9 cellular contexts compared by ENCODE assay signal in the genomic region with DNA sequence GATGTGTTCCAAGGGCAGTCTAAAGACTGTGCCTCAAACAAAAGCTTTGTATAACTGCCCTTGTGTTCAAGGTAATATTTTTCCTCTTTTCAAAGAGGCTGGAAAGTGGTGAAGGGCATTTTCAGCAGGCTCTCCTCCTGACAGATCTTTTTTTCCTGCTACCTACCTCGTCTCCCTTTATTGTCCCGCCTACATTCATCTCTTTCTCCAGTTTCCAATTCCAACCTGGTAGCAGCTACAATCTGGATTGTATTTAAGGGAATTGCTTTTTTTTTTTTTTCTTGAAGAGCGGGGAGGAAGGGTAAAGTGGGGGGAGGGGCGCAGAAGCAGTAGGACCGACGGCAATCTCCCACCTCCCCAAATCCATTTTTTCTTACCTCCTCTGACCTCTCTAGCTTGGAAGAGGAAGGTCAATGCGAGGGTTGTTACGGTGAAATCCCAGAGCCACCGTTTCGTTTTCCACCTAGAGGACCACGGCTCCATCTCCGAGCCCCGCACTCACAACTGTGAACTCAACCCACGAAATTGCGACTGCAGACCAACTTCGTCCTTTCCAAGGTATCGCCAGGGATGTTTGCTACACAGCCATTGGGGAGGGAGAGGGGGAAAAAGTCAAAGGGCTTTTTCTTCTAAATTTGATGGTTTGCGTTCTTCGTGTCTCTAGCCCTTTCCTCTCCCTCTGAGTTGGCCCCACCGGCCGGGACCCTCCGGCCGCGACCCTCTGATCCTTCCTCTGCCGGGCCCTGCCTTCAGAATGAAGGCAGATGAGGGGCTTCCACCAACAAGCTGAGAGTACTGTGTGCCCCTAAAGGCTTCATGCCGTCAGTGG. TPM values are rescaled to one million over a fixed set of nuclear protein-coding genes. Genes with fewer than 3 reads are reported as not detected.
DNase-seq lines count a peak whose midpoint lies in the region; ATAC-seq and TF ChIP-seq lines count a peak whose summit lies in the region.
"Had no signal": no experiment of that assay in that cellular context is flagged by ENCODE, and none has a peak within 500 bp of the region (broad histone marks: within the 10 kb centered on the region; RNA-seq: fewer than 3 reads in every experiment).

TSS of gene COL11A1 (minus strand) at position 827 of the 829 bp plus-strand sequence. CDS start at position 483, 344 bp downstream.

- peaks cover 16 to 33% (median 28%) of the 10 kb centered on the region in 5 donors for H3K27me3 Mint-ChIP-seq in naive thymus-derived CD8-positive, alpha-beta T cell
- H3K27me3 Mint-ChIP-seq in type B pancreatic cell: peaks cover 42% of the 10 kb centered on the region

- H3K9me3 Mint-ChIP-seq in naive thymus-derived CD8-positive, alpha-beta T cell: peaks cover 0 to 2% (median 0%) of the 10 kb centered on the region in 9 donors
- no peaks in the 10 kb centered on the region for H3K9me3 Mint-ChIP-seq in type B pancreatic cell

- DNase-seq in NCI-H82 (lab: John Stamatoyannopoulos, UW) (peak; percentile 24), NCI-H82 treated with DMSO at 0.1 percent for 48 hours (lab: John Stamatoyannopoulos, UW; ENCODE audit: unreplicated experiment) (no peak), epithelial cell of proximal tubule (ENCODE audit: low read depth) (no peak), type B pancreatic cell (ENCODE audit: extremely low spot score, unreplicated experiment) (no peak)
- no peak for DNase-seq in naive thymus-derived CD8-positive, alpha-beta T cell
- DNase-seq in stimulated activated CD4-positive, alpha-beta T cell treated with anti-CD3 and anti-CD28 coated beads, Interleukin-1b, Interleukin-23, amount 100 ng/mL, for 48 hours: no peak
- DNase-seq: NCI-H2171 treated with DMSO at 0.1 percent for 48 hours had no signal

- no peak for ATAC-seq in naive thymus-derived CD8-positive, alpha-beta T cell
- ATAC-seq in HG02840 (IDR thresholded peaks at IDR 0.05; ENCODE audit: low FRiP score, unreplicated experiment): no peak
- no peak for ATAC-seq in HG03039 (IDR thresholded peaks at IDR 0.05; ENCODE audit: unreplicated experiment)

- no peak for TF ChIP-seq CTCF in epithelial cell of proximal tubule (conservative IDR thresholded peaks at IDR 0.05; ENCODE audit: low read depth, low read length)
- TF ChIP-seq CTCF in type B pancreatic cell (conservative IDR thresholded peaks at IDR 0.05): no peak

- POLR2A ChIA-PET in naive thymus-derived CD8-positive, alpha-beta T cell (lab: Charles Lee): no interaction called here

- H3K4me3 ChIP-seq in epithelial cell of proximal tubule (ENCODE audit: low read depth, low read length): peak within 1 kb of the TSS; percentile 59

- H3K4me3 Mint-ChIP-seq in naive thymus-derived CD8-positive, alpha-beta T cell: peak within 1 kb of the TSS in 6 of 10 donors; percentile 1 to 33 (median 10)
- H3K4me3 Mint-ChIP-seq in type B pancreatic cell: peak within 1 kb of the TSS; percentile 90

- peaks cover 5 to 16% (median 10%) of the 10 kb centered on the region in 4 donors for H3K4me1 Mint-ChIP-seq in naive thymus-derived CD8-positive, alpha-beta T cell
- peaks cover 16% of the 10 kb centered on the region for H3K4me1 Mint-ChIP-seq in type B pancreatic cell (ENCODE audit: unreplicated experiment)

- peaks cover 0 to 3% (median 0%) of the 10 kb centered on the region in 3 donors for H3K36me3 Mint-ChIP-seq in naive thymus-derived CD8-positive, alpha-beta T cell
- no peaks in the 10 kb centered on the region for H3K36me3 Mint-ChIP-seq in type B pancreatic cell

- H3K27ac Mint-ChIP-seq in naive thymus-derived CD8-positive, alpha-beta T cell: no peak within 1 kb of the TSS
- peak within 1 kb of the TSS; percentile 22 for H3K27ac Mint-ChIP-seq in type B pancreatic cell

RNA-seq across cellular contexts. Expression of gene COL11A1, which starts in this region (rescaled TPM):
- total RNA-seq in epithelial cell of proximal tubule (3.3 and 8.2 TPM in 2 replicates), type B pancreatic cell (ENCODE audit: low replicate concordance) (1.2 and 58.3 TPM in 2 replicates)
- total RNA-seq in naive thymus-derived CD8-positive, alpha-beta T cell: not detected
- not detected for polyA plus RNA-seq in naive thymus-derived CD8-positive, alpha-beta T cell
